11 cellular contexts compared by ENCODE assay signal in genomic region chr13:113861433-113862030, GRCh38. TPM values are rescaled to one million over a fixed set of nuclear protein-coding genes. Genes with fewer than 3 reads are reported as not detected.
DNase-seq lines count a peak whose midpoint lies in the region; ATAC-seq, FAIRE-seq and TF ChIP-seq lines count a peak whose summit lies in the region.
"Had no signal": no experiment of that assay in that cellular context is flagged by ENCODE, and none has a peak within 500 bp of the region (broad histone marks: within the 10 kb centered on the region; RNA-seq: fewer than 3 reads in every experiment).

No MANE protein-coding gene starts in this region.

- no peak overlapping the region for H3K4me3 ChIP-seq in CD8-positive, alpha-beta T cell (ENCODE audit: low read depth, low read length)
- H3K4me3 ChIP-seq in fibroblast of lung (replicated peaks in 1 of 4; ENCODE audit: control extremely low read depth in 1 of 4, insufficient read depth in 1 of 4, low read depth in 3 of 4, low read length in 4 of 4) (peak overlapping the region in 3 of 4 experiments; percentile 27 to 86 (median 67)), pancreas (peak overlapping the region in 1 of 4 donors; percentile 69)

- no peaks in the 10 kb centered on the region for H3K36me3 ChIP-seq in CD8-positive, alpha-beta T cell (ENCODE audit: insufficient read depth, low read length)
- H3K36me3 ChIP-seq in fibroblast of lung (ENCODE audit: control insufficient read depth, insufficient read depth, low read length) (peaks cover 8% of the 10 kb centered on the region), pancreas (no peaks in the 10 kb centered on the region)

- H3K4me1 ChIP-seq in CD8-positive, alpha-beta T cell (ENCODE audit: insufficient read depth, low read length), result peaks cover 13% of the 10 kb centered on the region
- H3K4me1 ChIP-seq in fibroblast of lung (ENCODE audit: control insufficient read depth, extremely low read depth, insufficient read depth, low read length) (peaks cover 6% of the 10 kb centered on the region), pancreas (peaks cover 4 to 17% (median 15%) of the 10 kb centered on the region in 3 donors)

- ATAC-seq in CD8-positive, alpha-beta T cell, result no peak
- no peak for ATAC-seq in pancreas
- no peak for ATAC-seq in GM21737 (IDR thresholded peaks at IDR 0.05; ENCODE audit: unreplicated experiment)

- H3K36me3 Mint-ChIP-seq in CD8-positive, alpha-beta T cell, result no peaks in the 10 kb centered on the region

- H3K27me3 ChIP-seq in CD8-positive, alpha-beta T cell (ENCODE audit: insufficient read depth, low read length), result peaks cover 12% of the 10 kb centered on the region
- H3K27me3 ChIP-seq in fibroblast of lung (ENCODE audit: control insufficient read depth, insufficient read depth, low read length), result no peaks in the 10 kb centered on the region
- H3K27me3 ChIP-seq in pancreas, result no peaks in the 10 kb centered on the region

- POLR2A ChIA-PET in CD8-positive, alpha-beta T cell (lab: Charles Lee), result no interaction called here

- peak overlapping the region; percentile 3 for H3K4me3 Mint-ChIP-seq in CD8-positive, alpha-beta T cell

- DNase-seq in CD8-positive, alpha-beta T cell, result no peak
- DNase-seq in NCI-H226 (peak; percentile 81), fibroblast of lung (ENCODE audit: low read depth in 2 of 2) (no peak), pancreas (peak in 4 of 6 donors; percentile 8 to 44 (median 28)), NCI-H1105 (lab: John Stamatoyannopoulos, UW) (no peak), GDM1 (lab: John Stamatoyannopoulos, UW) (no peak), NOMO-1 treated with DMSO at 0.1 percent for 48 hours (lab: John Stamatoyannopoulos, UW; ENCODE audit: unreplicated experiment) (no peak)
- DNase-seq: cortex of kidney, DND-41, SHP77 treated with DMSO at 0.1 percent for 48 hours had no signal

- no peak overlapping the region for H2AFZ ChIP-seq in fibroblast of lung (ENCODE audit: low read length)

- no peak overlapping the region for H3K9ac ChIP-seq in fibroblast of lung (ENCODE audit: insufficient read depth, low read length)

- no peaks in the 10 kb centered on the region for H4K20me1 ChIP-seq in fibroblast of lung (ENCODE audit: control insufficient read depth, extremely low read depth, insufficient read depth, low read length)

- H3K9me3 Mint-ChIP-seq in CD8-positive, alpha-beta T cell, result no peaks in the 10 kb centered on the region

- no peaks in the 10 kb centered on the region for H3K9me3 ChIP-seq in CD8-positive, alpha-beta T cell (ENCODE audit: low read length)
- H3K9me3 ChIP-seq in fibroblast of lung (ENCODE audit: control insufficient read depth, insufficient read depth, low read depth, low read length), result no peaks in the 10 kb centered on the region
- no peaks in the 10 kb centered on the region for H3K9me3 ChIP-seq in pancreas

- TF ChIP-seq CTCF in CD8-positive, alpha-beta T cell (IDR thresholded peaks at IDR 0.05), result no peak
- TF ChIP-seq CTCF in fibroblast of lung (conservative IDR thresholded peaks at IDR 0.05 in 1 of 2, IDR thresholded peaks at IDR 0.05 in 1 of 2; ENCODE audit: low read depth in 1 of 2, low read length in 2 of 2) (no peak), pancreas (IDR thresholded peaks at IDR 0.05) (no peak)

- peaks cover 34% of the 10 kb centered on the region for H3K27me3 Mint-ChIP-seq in CD8-positive, alpha-beta T cell (ENCODE audit: low read depth)

- no peak overlapping the region for H3K27ac Mint-ChIP-seq in CD8-positive, alpha-beta T cell

- H3K79me2 ChIP-seq in fibroblast of lung (ENCODE audit: control insufficient read depth, insufficient read depth, low read length), result peaks cover 78% of the 10 kb centered on the region

- CTCF ChIA-PET in CD8-positive, alpha-beta T cell (lab: Charles Lee), result interaction anchor here (1.1 kb wide), 1 partner anchor 15 kb away, joined by 5 read pairs; no protein-coding TSS in a partner anchor

- no peak overlapping the region for H3K27ac ChIP-seq in CD8-positive, alpha-beta T cell (ENCODE audit: low read depth, low read length)
- H3K27ac ChIP-seq in fibroblast of lung (ENCODE audit: insufficient read depth, low read length) (no peak overlapping the region), pancreas (peak overlapping the region in 2 of 4 donors; percentile 87 to 89)

- WGBS in pancreas, 2 donors, result 71 to 74% methylated on average over 12 of the region's 12 CpGs

- H3K4me2 ChIP-seq in fibroblast of lung (ENCODE audit: extremely low read depth, insufficient read depth, low read length), result peak overlapping the region; percentile 26

- no peak for FAIRE-seq in pancreas (lab: Jason Lieb, UNC)

- intact Hi-C loops in CD8-positive, alpha-beta T cell (cut with DNase I, micrococcal nuclease), result no loop called here
- intact Hi-C loops in pancreas (cut with DNase I), result no loop called here

- H3K4me1 Mint-ChIP-seq in CD8-positive, alpha-beta T cell (ENCODE audit: low read depth), result peaks cover 12% of the 10 kb centered on the region

RNA-seq across cellular contexts. Expression of gene GAS6, which starts 2.3 kb away (rescaled TPM):
- 1 to 10 TPM; 1.2 TPM for total RNA-seq in CD8-positive, alpha-beta T cell
- 77.3 and 227 TPM in 2 replicates for total RNA-seq in fibroblast of lung
- 267 and 301 TPM in 2 replicates for polyA plus RNA-seq in fibroblast of lung
- polyA plus RNA-seq in fibroblast of lung (2012), result 343 and 376 TPM in 2 replicates
- polyA minus RNA-seq in fibroblast of lung (ENCODE audit: low replicate concordance), result 158 and 174 TPM in 2 replicates
- 10 to 100 TPM; 24.3 to 68.8 (median 38.6) TPM for total RNA-seq in pancreas
- polyA plus RNA-seq in pancreas, result 100 to 1,000 TPM in 1 of 2 donors, 10 to 100 TPM in 1; 98.0 to 124 TPM

Comparison
In these comparisons a context has a peak if more than half of its experiments do, and no peak if none do; other contexts are left out.
1. DNase-seq: peak in NCI-H226 (single experiment) and pancreas (4 of 6); none in CD8-positive, alpha-beta T cell (0 of 7), fibroblast of lung (0 of 2), NCI-H1105 (single experiment), GDM1 (single experiment) and NOMO-1 treated with DMSO at 0.1 percent for 48 hours (single experiment).
2. RNA of gene GAS6, which starts 2.3 kb away (total RNA-seq): 77.3 to 227 TPM in fibroblast of lung and 24.3 to 68.8 TPM in pancreas; 1.2 TPM in CD8-positive, alpha-beta T cell; every median in the first group is over 10 times any median in the second.